Comparison of ENCODE assay signal across 28 cellular contexts in genomic region chr4:177374966-177375365, GRCh38.
"Had no signal": no experiment of that assay in that cellular context is flagged by ENCODE, and none has a peak within 500 bp of the region (broad histone marks: within the 10 kb centered on the region; RNA-seq: fewer than 3 reads in every experiment).

No MANE protein-coding gene starts in this region.

- H3K27ac Mint-ChIP-seq: activated CD4-positive, alpha-beta memory T cell treated with anti-CD3 and anti-CD28 coated beads for 36 hours; activated CD4-positive, alpha-beta T cell treated with anti-CD3 and anti-CD28 coated beads, Interleukin-2, amount 10 ng/mL, durations not matched to agents 24 days and 14 days; activated naive CD4-positive, alpha-beta T cell treated with anti-CD3 and anti-CD28 coated beads for 36 hours; activated naive CD8-positive, alpha-beta T cell treated with anti-CD3 and anti-CD28 coated beads for 36 hours; activated T-helper 1 cell treated with anti-CD3 and anti-CD28 coated beads, Interleukin-12 subunit alpha, Interleukin-12 subunit beta, Interleukin-2, Interleukin-4 antibody, amounts not matched to agents 30 ng/mL and 10 ng/mL and 1 ng/mL, durations not matched to agents 14 hours and 24 hours and 36 hours; immature natural killer cell; natural killer cell treated with Interleukin-12 subunit alpha and Interleukin-12 subunit beta and Interleukin-15 and Interleukin-18, amount 100 ng/mL, for 72 hours; stimulated activated memory B cell treated with anti-CD40 and anti-IgM and Interleukin-4, amounts not matched to agents 10 μg/mL and 1 μg/mL and 100 μg/mL, for 72 hours; stimulated activated naive CD8-positive, alpha-beta T cell treated with anti-CD3 and anti-CD28 coated beads, Interleukin-15, amount 100 ng/mL, for 72 hours had no signal

- H3K36me3 Mint-ChIP-seq: activated CD4-positive, alpha-beta memory T cell treated with anti-CD3 and anti-CD28 coated beads for 36 hours; immature natural killer cell; natural killer cell treated with Interleukin-12 subunit alpha and Interleukin-12 subunit beta and Interleukin-15 and Interleukin-18, amount 100 ng/mL, for 72 hours; stimulated activated memory B cell treated with anti-CD40 and anti-IgM and Interleukin-4, amounts not matched to agents 10 μg/mL and 1 μg/mL and 100 μg/mL, for 72 hours had no signal

- H3K9me3 Mint-ChIP-seq: activated CD4-positive, alpha-beta memory T cell treated with anti-CD3 and anti-CD28 coated beads for 36 hours; activated naive CD4-positive, alpha-beta T cell treated with anti-CD3 and anti-CD28 coated beads for 36 hours; activated naive CD8-positive, alpha-beta T cell treated with anti-CD3 and anti-CD28 coated beads for 36 hours; activated T-helper 1 cell treated with anti-CD3 and anti-CD28 coated beads, Interleukin-12 subunit alpha, Interleukin-12 subunit beta, Interleukin-2, Interleukin-4 antibody, amounts not matched to agents 30 ng/mL and 10 ng/mL and 1 ng/mL, durations not matched to agents 14 hours and 24 hours and 36 hours; immature natural killer cell; natural killer cell treated with Interleukin-12 subunit alpha and Interleukin-12 subunit beta and Interleukin-15 and Interleukin-18, amount 100 ng/mL, for 72 hours; stimulated activated memory B cell treated with anti-CD40 and anti-IgM and Interleukin-4, amounts not matched to agents 10 μg/mL and 1 μg/mL and 100 μg/mL, for 72 hours; stimulated activated naive CD8-positive, alpha-beta T cell treated with anti-CD3 and anti-CD28 coated beads, Interleukin-15, amount 100 ng/mL, for 72 hours had no signal

- H3K4me1 Mint-ChIP-seq: activated CD4-positive, alpha-beta T cell treated with anti-CD3 and anti-CD28 coated beads, Interleukin-2, amount 10 ng/mL, durations not matched to agents 24 days and 14 days; activated naive CD8-positive, alpha-beta T cell treated with anti-CD3 and anti-CD28 coated beads for 36 hours; immature natural killer cell; stimulated activated memory B cell treated with anti-CD40 and anti-IgM and Interleukin-4, amounts not matched to agents 10 μg/mL and 1 μg/mL and 100 μg/mL, for 72 hours; stimulated activated naive CD8-positive, alpha-beta T cell treated with anti-CD3 and anti-CD28 coated beads, Interleukin-15, amount 100 ng/mL, for 72 hours had no signal

- H3K4me1 ChIP-seq: adrenal gland, heart left ventricle, right lobe of liver had no signal

- H3K27me3 Mint-ChIP-seq: activated CD4-positive, alpha-beta memory T cell treated with anti-CD3 and anti-CD28 coated beads for 36 hours; stimulated activated memory B cell treated with anti-CD40 and anti-IgM and Interleukin-4, amounts not matched to agents 10 μg/mL and 1 μg/mL and 100 μg/mL, for 72 hours; stimulated activated naive CD8-positive, alpha-beta T cell treated with anti-CD3 and anti-CD28 coated beads, Interleukin-15, amount 100 ng/mL, for 72 hours had no signal

- DNase-seq: activated CD4-positive, alpha-beta memory T cell treated with anti-CD3 and anti-CD28 coated beads for 36 hours; activated CD4-positive, alpha-beta T cell treated with anti-CD3 and anti-CD28 coated beads, Interleukin-2, amount 10 ng/mL, durations not matched to agents 24 days and 14 days; activated CD4-positive, CD25-positive, alpha-beta regulatory T cell treated with anti-CD3 and anti-CD28 coated beads, Interleukin-2, amount 50 U/mL, for 72 hours; activated CD8-positive, alpha-beta memory T cell treated with anti-CD3 and anti-CD28 coated beads, Interleukin-2, amount 50 U/mL, for 4 hours; activated effector memory CD4-positive, alpha-beta T cell treated with anti-CD3 and anti-CD28 coated beads, Interleukin-2, amount 50 U/mL, for 16 hours; activated naive CD4-positive, alpha-beta T cell treated with anti-CD3 and anti-CD28 coated beads for 36 hours; activated naive CD8-positive, alpha-beta T cell treated with anti-CD3 and anti-CD28 coated beads for 36 hours; activated T-cell treated with anti-CD3 and anti-CD28 coated beads, Interleukin-2, amount 50 U/mL, for 1 hour; adrenal gland; caudate nucleus; heart left ventricle; hypothalamus; immature natural killer cell; kidney; left colon; mesendoderm; right lobe of liver; stimulated activated CD4-positive, alpha-beta T cell treated with anti-CD3 and anti-CD28 coated beads, Interleukin-4, amount 100 ng/mL, for 24 hours; stimulated activated naive CD8-positive, alpha-beta T cell treated with anti-CD3 and anti-CD28 coated beads, Interleukin-15, amount 100 ng/mL, for 72 hours; substantia nigra; T-helper 2 cell had no signal

- H3K36me3 ChIP-seq: adrenal gland, heart left ventricle, neutrophil, right lobe of liver, upper lobe of left lung had no signal

- H3K27ac ChIP-seq: adrenal gland, heart left ventricle, neutrophil, right lobe of liver, skin epidermis, upper lobe of left lung had no signal

- H3K9me3 ChIP-seq: adrenal gland, heart left ventricle, neutrophil, right lobe of liver, upper lobe of left lung had no signal

- H3K4me3 Mint-ChIP-seq: activated CD4-positive, alpha-beta memory T cell treated with anti-CD3 and anti-CD28 coated beads for 36 hours; activated CD4-positive, alpha-beta T cell treated with anti-CD3 and anti-CD28 coated beads, Interleukin-2, amount 10 ng/mL, durations not matched to agents 24 days and 14 days; activated naive CD4-positive, alpha-beta T cell treated with anti-CD3 and anti-CD28 coated beads for 36 hours; activated naive CD8-positive, alpha-beta T cell treated with anti-CD3 and anti-CD28 coated beads for 36 hours; activated T-helper 1 cell treated with anti-CD3 and anti-CD28 coated beads, Interleukin-12 subunit alpha, Interleukin-12 subunit beta, Interleukin-2, Interleukin-4 antibody, amounts not matched to agents 30 ng/mL and 10 ng/mL and 1 ng/mL, durations not matched to agents 14 hours and 24 hours and 36 hours; immature natural killer cell; natural killer cell treated with Interleukin-12 subunit alpha and Interleukin-12 subunit beta and Interleukin-15 and Interleukin-18, amount 100 ng/mL, for 72 hours; stimulated activated memory B cell treated with anti-CD40 and anti-IgM and Interleukin-4, amounts not matched to agents 10 μg/mL and 1 μg/mL and 100 μg/mL, for 72 hours; stimulated activated naive CD8-positive, alpha-beta T cell treated with anti-CD3 and anti-CD28 coated beads, Interleukin-15, amount 100 ng/mL, for 72 hours had no signal

- H3K4me3 ChIP-seq: adrenal gland, heart left ventricle, lung, right lobe of liver, skin epidermis, upper lobe of left lung had no signal

- ATAC-seq: heart left ventricle; left colon; natural killer cell treated with Interleukin-12 subunit alpha and Interleukin-12 subunit beta and Interleukin-15 and Interleukin-18, amount 100 ng/mL, for 72 hours; right lobe of liver; stimulated activated memory B cell treated with anti-CD40 and anti-IgM and Interleukin-4, amounts not matched to agents 10 μg/mL and 1 μg/mL and 100 μg/mL, for 72 hours; stimulated activated naive CD8-positive, alpha-beta T cell treated with anti-CD3 and anti-CD28 coated beads, Interleukin-15, amount 100 ng/mL, for 72 hours had no signal

- H3K27me3 ChIP-seq: adrenal gland, heart left ventricle, right lobe of liver, upper lobe of left lung had no signal
